ENCODE assay signal across 8 cellular contexts in the genomic region with DNA sequence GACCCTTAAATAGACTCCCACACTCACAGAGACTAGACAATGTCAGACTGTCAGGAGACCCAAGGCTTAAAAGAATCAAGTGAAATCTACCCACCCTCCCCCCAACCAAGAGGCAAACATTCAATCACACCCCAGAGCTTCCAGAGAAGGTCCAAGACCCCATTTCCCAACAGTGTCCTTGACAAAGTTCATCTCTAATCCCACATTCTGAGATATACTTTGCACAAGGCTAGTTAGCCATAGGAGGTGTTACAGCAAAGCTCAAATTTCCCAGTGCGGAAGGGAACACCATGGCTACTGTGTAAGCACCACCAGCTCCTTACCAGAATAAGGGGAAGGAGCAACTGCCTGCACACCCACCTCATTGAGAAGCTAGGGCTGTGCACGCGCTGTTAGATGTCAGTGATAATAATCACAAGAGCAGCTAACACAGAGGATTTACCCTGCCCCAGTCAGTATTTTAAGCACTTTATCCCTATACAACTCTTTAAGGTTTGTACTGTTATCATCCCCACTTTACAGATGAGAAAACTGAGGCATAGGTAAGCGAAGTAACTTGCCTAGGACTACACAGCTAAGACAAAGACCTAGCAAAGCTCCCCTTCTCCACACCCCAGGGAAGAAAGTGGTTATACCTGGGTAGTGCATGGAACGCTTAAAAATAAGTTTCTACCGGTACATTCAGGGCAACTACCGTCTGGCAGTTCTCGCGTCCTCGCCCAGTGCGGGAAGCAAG. TPM values are rescaled to one million over a fixed set of nuclear protein-coding genes. Genes with fewer than 3 reads are reported as not detected.
DNase-seq lines count a peak whose midpoint lies in the region; ATAC-seq and TF ChIP-seq lines count a peak whose summit lies in the region.

No MANE protein-coding gene starts in this region.

- POLR2A ChIA-PET in BJ (lab: Charles Lee), result interaction anchor here (0.7 kb wide), 1 partner anchor 88 kb away, joined by 3 read pairs; no protein-coding TSS in a partner anchor

- peaks cover 36% of the 10 kb centered on the region for H3K27me3 Mint-ChIP-seq in neural crest cell (ENCODE audit: low read depth)

- H3K4me1 Mint-ChIP-seq in neural crest cell, result peaks cover 9% of the 10 kb centered on the region

- no peak overlapping the region for H3K27ac ChIP-seq in effector memory CD4-positive, alpha-beta T cell (ENCODE audit: insufficient read depth, low read length, poor library complexity, severe bottlenecking)
- no peak overlapping the region for H3K27ac ChIP-seq in Karpas-422 (ENCODE audit: low read length)

- H3K4me3 Mint-ChIP-seq in neural crest cell, result peak overlapping the region; percentile 77

- ATAC-seq in left lobe of liver (no peak), mucosa of descending colon (no peak)

- no peaks in the 10 kb centered on the region for H3K79me2 ChIP-seq in Karpas-422 (ENCODE audit: low read length)

- no peaks in the 10 kb centered on the region for H3K9me3 ChIP-seq in effector memory CD4-positive, alpha-beta T cell (ENCODE audit: control insufficient read depth, low read length)
- H3K9me3 ChIP-seq in Karpas-422 (ENCODE audit: low read length) (no peaks in the 10 kb centered on the region), mucosa of descending colon (no peaks in the 10 kb centered on the region)

- H3K4me1 ChIP-seq in effector memory CD4-positive, alpha-beta T cell (ENCODE audit: control insufficient read depth, insufficient read depth, low read length, poor library complexity, severe bottlenecking), result peaks cover 10% of the 10 kb centered on the region
- H3K4me1 ChIP-seq in Karpas-422 (ENCODE audit: low read length) (peaks cover 25% of the 10 kb centered on the region), mucosa of descending colon (ENCODE audit: low read depth) (peaks cover 4% of the 10 kb centered on the region)

- H3K36me3 Mint-ChIP-seq in neural crest cell (ENCODE audit: low read depth), result no peaks in the 10 kb centered on the region

- TF ChIP-seq CTCF in BJ (IDR thresholded peaks at IDR 0.05; ENCODE audit: insufficient read depth, low read depth, low read length) (no peak), LNCaP clone FGC (IDR thresholded peaks at IDR 0.05; ENCODE audit: control insufficient read depth, extremely low read depth, insufficient read depth) (no peak), neural crest cell (conservative IDR thresholded peaks at IDR 0.05) (no peak), mucosa of descending colon (IDR thresholded peaks at IDR 0.05) (no peak)

- H3K27me3 ChIP-seq in BJ (ENCODE audit: control insufficient read depth, insufficient read depth, low read length), result peaks cover 10% of the 10 kb centered on the region
- H3K27me3 ChIP-seq in effector memory CD4-positive, alpha-beta T cell (replicated peaks; ENCODE audit: control insufficient read depth, insufficient read depth, low read length, poor library complexity, severe bottlenecking), result peaks cover 16% of the 10 kb centered on the region
- no peaks in the 10 kb centered on the region for H3K27me3 ChIP-seq in Karpas-422 (ENCODE audit: low read length)

- intact Hi-C loops in mucosa of descending colon (cut with DNase I, micrococcal nuclease), result loop anchor here in 1 of 2 donors (5.0 kb wide), 1 partner anchor 70 kb away; no protein-coding TSS in a partner anchor

- H3K9me2 ChIP-seq in Karpas-422 (replicated peaks; ENCODE audit: insufficient read depth, low read length), result no peaks in the 10 kb centered on the region

- CTCF ChIA-PET in BJ (lab: Yijun Ruan, JAX), result interaction anchor here (0.8 to 1.3 kb wide), 7 partner anchors 11 to 82 kb away, joined by 3 to 7 read pairs (median 3); no protein-coding TSS in a partner anchor

- no peak overlapping the region for H2AFZ ChIP-seq in Karpas-422 (ENCODE audit: low read length)

- H3K36me3 ChIP-seq in BJ (ENCODE audit: control insufficient read depth, insufficient read depth, low read length) (no peaks in the 10 kb centered on the region), Karpas-422 (ENCODE audit: insufficient read depth, low read length) (no peaks in the 10 kb centered on the region), mucosa of descending colon (ENCODE audit: low read depth) (no peaks in the 10 kb centered on the region)
- H3K36me3 ChIP-seq in effector memory CD4-positive, alpha-beta T cell (ENCODE audit: control insufficient read depth, insufficient read depth, low read length), result no peaks in the 10 kb centered on the region

- H3K9me3 Mint-ChIP-seq in neural crest cell, result no peaks in the 10 kb centered on the region

- no peaks in the 10 kb centered on the region for H4K20me1 ChIP-seq in Karpas-422 (ENCODE audit: insufficient read depth, low read depth, low read length)

- DNase-seq in BJ (ENCODE audit: low read depth) (no peak), LNCaP clone FGC (ENCODE audit: low read depth) (no peak), neural crest cell (ENCODE audit: low read depth, low spot score) (no peak), left lobe of liver (ENCODE audit: low spot score) (no peak), Karpas-422 (no peak), NCI-H2196 treated with DMSO at 0.1 percent for 48 hours (lab: John Stamatoyannopoulos, UW; ENCODE audit: unreplicated experiment) (no peak), mucosa of descending colon (no peak)
- DNase-seq in effector memory CD4-positive, alpha-beta T cell, result no peak

- no peak overlapping the region for H3K27ac Mint-ChIP-seq in neural crest cell (ENCODE audit: unreplicated experiment)

- H3K4me2 ChIP-seq in Karpas-422 (ENCODE audit: low read depth, low read length, poor library complexity, severe bottlenecking), result no peak overlapping the region

- H3K4me3 ChIP-seq in BJ (ENCODE audit: low read depth, low read length) (peak overlapping the region; percentile 67), LNCaP clone FGC (ENCODE audit: low read depth, low read length) (peak overlapping the region; percentile 52), Karpas-422 (ENCODE audit: low read length) (no peak overlapping the region), mucosa of descending colon (no peak overlapping the region)
- peak overlapping the region; percentile 75 for H3K4me3 ChIP-seq in effector memory CD4-positive, alpha-beta T cell (ENCODE audit: insufficient read depth, low read depth, low read length, poor library complexity, severe bottlenecking)

- H3K9ac ChIP-seq in Karpas-422 (ENCODE audit: low read length), result no peak overlapping the region

RNA-seq across cellular contexts. Expression of a gene that starts 17.3 kb away (rescaled TPM):
- polyA plus RNA-seq in BJ (2011; rRNA removed), result not detected in 2 replicates
- polyA minus RNA-seq in BJ (2011; rRNA and poly(A)+ RNA removed), result not detected in 2 replicates
- total RNA-seq in neural crest cell, result not detected in 2 replicates
- not detected for total RNA-seq in left lobe of liver
- total RNA-seq in Karpas-422 (2014; rRNA removed; shearing (Covaris generic); ENCODE audit: low replicate concordance), result 3.2 and 3.9 TPM in 2 replicates
- under 1 TPM in 1 of 3 donors, not detected in 2; 0.14 TPM for total RNA-seq in mucosa of descending colon

Comparison
In these comparisons a context has a peak if more than half of its experiments do, and no peak if none do; other contexts are left out.
1. H3K4me3 ChIP-seq: peak in BJ (single experiment), LNCaP clone FGC (single experiment) and effector memory CD4-positive, alpha-beta T cell (single experiment); none in Karpas-422 (single experiment) and mucosa of descending colon (single experiment).